In the genomic region with DNA sequence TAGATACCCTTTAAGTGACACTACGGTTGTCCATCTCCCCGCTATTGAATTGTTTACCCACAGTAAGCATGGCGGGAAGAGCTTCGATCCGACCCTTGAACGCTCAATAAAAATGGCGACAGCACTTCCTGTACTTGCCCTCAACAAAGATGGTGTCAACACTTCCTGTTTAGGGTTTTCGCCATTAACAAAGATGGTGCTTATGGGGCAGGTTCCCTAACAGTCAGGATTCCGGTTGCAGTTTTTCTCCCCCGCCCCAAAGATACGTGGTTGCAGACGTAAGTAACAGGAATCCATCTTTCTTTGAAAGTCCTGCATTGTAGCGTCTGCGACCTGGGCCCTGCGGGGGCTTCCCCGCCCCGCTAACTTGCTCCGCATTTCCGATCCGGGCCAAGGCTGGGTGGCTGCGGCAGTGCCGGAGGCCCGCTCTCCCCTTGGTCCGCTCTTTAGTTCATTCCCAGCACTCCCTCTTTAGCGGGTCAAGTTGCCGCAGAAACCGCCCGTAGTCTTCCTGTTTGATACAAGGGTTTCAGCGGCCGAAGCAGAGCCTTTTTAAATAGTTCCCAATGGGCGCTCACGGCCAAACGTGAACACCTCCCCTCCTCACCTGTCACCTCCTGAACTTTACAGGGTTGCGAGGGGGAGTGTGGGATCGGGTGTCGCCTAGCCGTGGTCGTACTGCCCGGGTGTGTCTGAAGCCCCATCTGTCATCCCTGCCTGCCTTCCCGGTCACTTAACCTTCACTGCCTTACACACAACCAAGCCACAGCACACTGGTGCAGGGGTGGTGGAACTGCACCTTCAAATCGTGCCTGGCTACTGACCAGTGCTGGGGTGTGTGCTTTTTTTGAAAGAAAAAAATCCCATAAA, we compare ENCODE assay signal across 1 cellular context.
TF ChIP-seq lines count a peak whose summit lies in the region.

Gene CRADD (plus strand): TSS at position 181 of the 870 bp plus-strand sequence.

TF ChIP-seq in GM23338, 12 proteins besides CTCF, POLR2A, EP300 and RAD21:
- TF ChIP-seq ETS1 (IDR thresholded peaks at IDR 0.05) (peak; percentile 98), ZNF331 (CRISPR knock-in tag; IDR thresholded peaks at IDR 0.05; ENCODE audit: low read depth) (no peak), CREB1 (CRISPR knock-in tag; IDR thresholded peaks at IDR 0.05; ENCODE audit: low read depth) (peak; percentile 82), NANOG (IDR thresholded peaks at IDR 0.05; ENCODE audit: borderline replicate concordance) (no peak; the same call in 1 of the 2 replicates), POLR2AphosphoS5 (IDR thresholded peaks at IDR 0.05; ENCODE audit: low read depth) (peak; percentile 41; the same call in 1 of the 2 replicates), ZNF114 (CRISPR knock-in tag; IDR thresholded peaks at IDR 0.05) (peak; percentile 75; the same call in 1 of the 2 replicates)
